Comparison of ENCODE assay signal across 10 cellular contexts in the genomic region with DNA sequence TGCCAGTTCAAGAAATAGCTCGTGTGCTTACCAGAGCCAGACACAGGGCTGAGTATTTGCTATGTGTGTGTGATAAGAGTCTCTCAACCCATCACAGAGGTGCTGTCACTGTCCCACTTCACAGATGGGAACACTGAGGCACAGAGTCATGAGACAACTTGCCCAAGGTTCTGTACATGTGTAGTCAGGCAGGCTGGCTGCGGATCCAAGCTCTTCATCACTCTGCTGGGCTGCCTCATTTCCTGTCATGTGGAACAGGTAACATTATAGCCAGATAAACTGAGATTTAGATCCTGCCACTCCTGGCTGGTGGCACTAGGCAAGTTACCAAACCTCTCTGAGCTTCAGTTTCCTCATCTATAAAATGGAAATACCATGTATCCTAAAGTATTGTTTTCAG.
DNase-seq lines count a peak whose midpoint lies in the region; ATAC-seq lines count a peak whose summit lies in the region.
"Had no signal": no experiment of that assay in that cellular context is flagged by ENCODE, and none has a peak within 500 bp of the region (broad histone marks: within the 10 kb centered on the region; RNA-seq: fewer than 3 reads in every experiment).

No MANE protein-coding gene starts in this region.

- H3K36me3 Mint-ChIP-seq in stimulated activated naive CD8-positive, alpha-beta T cell treated with anti-CD3 and anti-CD28 coated beads, Interleukin-15, Interleukin-2, amounts not matched to agents 100 ng/mL and 50 ng/mL, for 24 hours (ENCODE audit: low read depth) = peaks cover 25% of the 10 kb centered on the region
- peaks cover 30% of the 10 kb centered on the region for H3K36me3 Mint-ChIP-seq in central memory CD8-positive, alpha-beta T cell (ENCODE audit: insufficient read depth)
- H3K36me3 Mint-ChIP-seq in naive B cell = peaks cover 0 to 7% of the 10 kb centered on the region in 2 donors

- H3K4me1 Mint-ChIP-seq in stimulated activated naive CD8-positive, alpha-beta T cell treated with anti-CD3 and anti-CD28 coated beads, Interleukin-15, Interleukin-2, amounts not matched to agents 100 ng/mL and 50 ng/mL, for 24 hours (ENCODE audit: low read depth) = peaks cover 74% of the 10 kb centered on the region
- H3K4me1 Mint-ChIP-seq in central memory CD8-positive, alpha-beta T cell = peaks cover 69% of the 10 kb centered on the region
- H3K4me1 Mint-ChIP-seq in naive B cell = peaks cover 49 to 98% (median 68%) of the 10 kb centered on the region in 3 donors

- H3K27me3 ChIP-seq in HAP-1 (ENCODE audit: low read depth) = no peaks in the 10 kb centered on the region
- H3K27me3 ChIP-seq: gastrocnemius medialis had no signal

- no peaks in the 10 kb centered on the region for H3K36me3 ChIP-seq in HAP-1 (replicated peaks)
- H3K36me3 ChIP-seq: gastrocnemius medialis had no signal

- peak overlapping the region; percentile 87 for H3K27ac Mint-ChIP-seq in stimulated activated naive CD8-positive, alpha-beta T cell treated with anti-CD3 and anti-CD28 coated beads, Interleukin-15, Interleukin-2, amounts not matched to agents 100 ng/mL and 50 ng/mL, for 24 hours
- H3K27ac Mint-ChIP-seq in central memory CD8-positive, alpha-beta T cell (ENCODE audit: low read depth) = peak overlapping the region; percentile 99
- peak overlapping the region in 5 of 6 donors; percentile 97 to 99 (median 98) for H3K27ac Mint-ChIP-seq in naive B cell

- H3K9me3 Mint-ChIP-seq in stimulated activated naive CD8-positive, alpha-beta T cell treated with anti-CD3 and anti-CD28 coated beads, Interleukin-15, Interleukin-2, amounts not matched to agents 100 ng/mL and 50 ng/mL, for 24 hours = no peaks in the 10 kb centered on the region
- no peaks in the 10 kb centered on the region for H3K9me3 Mint-ChIP-seq in central memory CD8-positive, alpha-beta T cell
- H3K9me3 Mint-ChIP-seq in naive B cell = no peaks in the 10 kb centered on the region
- H3K9me3 Mint-ChIP-seq: neural crest cell had no signal

- no peak for ATAC-seq in stimulated activated naive CD8-positive, alpha-beta T cell treated with anti-CD3 and anti-CD28 coated beads, Interleukin-15, Interleukin-2, amounts not matched to agents 100 U/mL and 50 U/mL, for 24 hours
- ATAC-seq in central memory CD8-positive, alpha-beta T cell (replicated peaks; ENCODE audit: extremely low read depth, poor library complexity, severe bottlenecking) = no peak
- ATAC-seq in naive B cell (ENCODE audit: low read depth in 2 of 2) (no peak), HG03039 (IDR thresholded peaks at IDR 0.05; ENCODE audit: unreplicated experiment) (no peak)

- no peak overlapping the region for H3K4me3 Mint-ChIP-seq in stimulated activated naive CD8-positive, alpha-beta T cell treated with anti-CD3 and anti-CD28 coated beads, Interleukin-15, Interleukin-2, amounts not matched to agents 100 ng/mL and 50 ng/mL, for 24 hours
- H3K4me3 Mint-ChIP-seq in central memory CD8-positive, alpha-beta T cell = peak overlapping the region; percentile 67
- peak overlapping the region in 7 of 8 donors; percentile 32 to 83 (median 75) for H3K4me3 Mint-ChIP-seq in naive B cell

- peaks cover 2% of the 10 kb centered on the region; the same call in 1 of the 2 replicates for H3K4me1 ChIP-seq in HAP-1

- no peak for DNase-seq in stimulated activated naive CD8-positive, alpha-beta T cell treated with anti-CD3 and anti-CD28 coated beads, Interleukin-15, Interleukin-2, amounts not matched to agents 100 U/mL and 50 U/mL, for 24 hours
- no peak for DNase-seq in central memory CD8-positive, alpha-beta T cell (ENCODE audit: low spot score in 2 of 2)
- DNase-seq in naive B cell (no peak), islet precursor cell (no peak), NCI-H187 treated with DMSO at 0.1 percent for 48 hours (lab: John Stamatoyannopoulos, UW) (no peak), HAP-1 (ENCODE audit: low spot score in 2 of 2) (no peak)
- DNase-seq: gastrocnemius medialis had no signal

- in situ Hi-C loops in HAP-1 (cut with MboI; ENCODE audit: low sequenced_read_pairs) = no loop called here

- H3K9me3 ChIP-seq in HAP-1 = no peaks in the 10 kb centered on the region
- H3K9me3 ChIP-seq: gastrocnemius medialis had no signal

- no peak overlapping the region for H3K4me3 ChIP-seq in HAP-1
- H3K4me3 ChIP-seq: gastrocnemius medialis had no signal

- no peaks in the 10 kb centered on the region for H3K27me3 Mint-ChIP-seq in stimulated activated naive CD8-positive, alpha-beta T cell treated with anti-CD3 and anti-CD28 coated beads, Interleukin-15, Interleukin-2, amounts not matched to agents 100 ng/mL and 50 ng/mL, for 24 hours
- H3K27me3 Mint-ChIP-seq in central memory CD8-positive, alpha-beta T cell = no peaks in the 10 kb centered on the region
- no peaks in the 10 kb centered on the region for H3K27me3 Mint-ChIP-seq in naive B cell
